Comparison of ENCODE assay signal across 8 cellular contexts in the genomic region with DNA sequence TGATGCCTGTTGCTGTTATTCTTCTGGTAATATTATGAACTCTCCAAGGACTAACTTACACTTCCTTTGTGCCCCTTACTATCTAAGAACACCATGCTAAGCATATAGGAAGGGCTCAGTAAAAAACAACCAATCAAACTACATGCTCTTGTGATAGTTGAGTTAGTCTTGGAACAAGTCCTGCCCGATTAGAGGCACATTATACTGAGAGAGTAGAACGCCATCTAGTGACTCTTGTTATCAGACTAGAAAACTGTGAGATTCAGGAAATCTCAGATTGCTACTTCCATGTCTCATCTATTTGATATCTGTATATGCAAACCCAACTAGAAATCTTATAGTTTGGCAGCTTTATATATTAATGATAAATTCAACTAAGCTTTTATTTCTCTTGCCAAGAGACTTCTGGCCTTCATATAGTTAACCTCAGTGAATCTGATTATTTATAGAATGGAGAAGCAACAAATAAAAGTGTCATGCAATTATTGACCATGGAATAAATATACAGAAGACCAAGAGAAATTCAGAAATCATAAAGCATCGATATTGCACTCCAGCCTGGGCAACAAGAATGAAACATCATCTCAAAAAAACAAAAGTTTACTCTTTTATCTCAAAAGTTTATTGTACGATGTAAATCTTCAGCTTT. TPM values are rescaled to one million over a fixed set of nuclear protein-coding genes. Genes with fewer than 3 reads are reported as not detected.
DNase-seq lines count a peak whose midpoint lies in the region; ATAC-seq and TF ChIP-seq lines count a peak whose summit lies in the region.

No MANE protein-coding gene starts in this region.

- ATAC-seq in GM19351 (IDR thresholded peaks at IDR 0.05; ENCODE audit: unreplicated experiment) (no peak), GM21786 (IDR thresholded peaks at IDR 0.05; ENCODE audit: unreplicated experiment) (no peak)

- no peaks in the 10 kb centered on the region for H3K79me2 ChIP-seq in OCI-LY3 (ENCODE audit: low read length)

- WGBS in liver, result 22% methylated on average over 4 of the region's 4 CpGs

- H3K9me3 ChIP-seq in OCI-LY3 (ENCODE audit: insufficient read depth, low read length) (no peaks in the 10 kb centered on the region), liver (ENCODE audit: control insufficient read depth in 4 of 4, low read length in 3 of 4) (no peaks in the 10 kb centered on the region)

- H3K36me3 ChIP-seq in OCI-LY3 (replicated peaks; ENCODE audit: low read depth, low read length) (no peaks in the 10 kb centered on the region), liver (ENCODE audit: control insufficient read depth in 4 of 4, insufficient read depth in 3 of 4, low read depth in 1 of 4, low read length in 3 of 4) (no peaks in the 10 kb centered on the region)

- peak overlapping the region; percentile 53 for H3K4me3 ChIP-seq in OCI-LY3 (ENCODE audit: low read length)
- no peak overlapping the region for H3K4me3 ChIP-seq in liver (ENCODE audit: low read depth in 1 of 3, low read length in 3 of 3)

- H3K4me2 ChIP-seq in OCI-LY3 (ENCODE audit: low read length), result peak overlapping the region; percentile 61

- H3K27me3 ChIP-seq in OCI-LY3 (ENCODE audit: low read depth, low read length) (peaks cover 3% of the 10 kb centered on the region; the same call in 1 of the 2 replicates), liver (ENCODE audit: control insufficient read depth in 4 of 4, insufficient read depth in 4 of 4, low read length in 3 of 4) (no peaks in the 10 kb centered on the region)

- H3K9ac ChIP-seq in OCI-LY3 (ENCODE audit: low read length) (peak overlapping the region; percentile 19; the same call in 1 of the 2 replicates), liver (ENCODE audit: low read depth in 1 of 2, low read length in 2 of 2) (no peak overlapping the region)

- peak; percentile 92 to 95 for TF ChIP-seq RAD21 in liver (IDR thresholded peaks at IDR 0.05)

- H3K4me1 ChIP-seq in OCI-LY3 (ENCODE audit: low read length), result no peaks in the 10 kb centered on the region; the same call in 1 of the 2 replicates
- no peaks in the 10 kb centered on the region for H3K4me1 ChIP-seq in liver (ENCODE audit: control insufficient read depth in 4 of 4, insufficient read depth in 4 of 4, low read length in 3 of 4)

- peak overlapping the region; percentile 26; the same call in 1 of the 2 replicates for H2AFZ ChIP-seq in OCI-LY3 (ENCODE audit: low read depth, low read length)

- H3K27ac ChIP-seq in OCI-LY3 (ENCODE audit: low read length) (no peak overlapping the region), liver (ENCODE audit: low read depth in 1 of 2, low read length in 2 of 2) (no peak overlapping the region)

- DNase-seq in Daoy (ENCODE audit: low read depth) (peak; percentile 60), LHCN-M2 (ENCODE audit: low read depth) (peak; percentile 65), cerebellum (ENCODE audit: low spot score) (peak; percentile 79)
- DNase-seq in effector CD8-positive, alpha-beta T cell (lab: John Stamatoyannopoulos, UW), result no peak

- no peaks in the 10 kb centered on the region for H4K20me1 ChIP-seq in OCI-LY3 (ENCODE audit: insufficient read depth, low read length)

- TF ChIP-seq CTCF in OCI-LY3 (IDR thresholded peaks at IDR 0.05; ENCODE audit: low read depth, low read length) (peak; percentile 73), liver (IDR thresholded peaks at IDR 0.05; ENCODE audit: low read depth, low read length, missing input control) (peak; percentile 54)

TF ChIP-seq in liver, 16 proteins besides CTCF, POLR2A, EP300 and RAD21:
- TF ChIP-seq HNF4A (conservative IDR thresholded peaks at IDR 0.05) (no peak), FOXA2 (IDR thresholded peaks at IDR 0.05) (no peak), GABPA (IDR thresholded peaks at IDR 0.05 in 1 of 2, conservative IDR thresholded peaks at IDR 0.05 in 1 of 2) (no peak), FOXA1 (IDR thresholded peaks at IDR 0.05) (no peak), TAF1 (conservative IDR thresholded peaks at IDR 0.05) (no peak), HNF4G (IDR thresholded peaks at IDR 0.05) (no peak), YY1 (IDR thresholded peaks at IDR 0.05) (no peak), SP1 (IDR thresholded peaks at IDR 0.05) (no peak), EGR1 (IDR thresholded peaks at IDR 0.05; ENCODE audit: low read depth in 2 of 2) (no peak), JUND (IDR thresholded peaks at IDR 0.05) (no peak), RXRA (IDR thresholded peaks at IDR 0.05) (no peak)
- TF ChIP-seq, protein P1, sequence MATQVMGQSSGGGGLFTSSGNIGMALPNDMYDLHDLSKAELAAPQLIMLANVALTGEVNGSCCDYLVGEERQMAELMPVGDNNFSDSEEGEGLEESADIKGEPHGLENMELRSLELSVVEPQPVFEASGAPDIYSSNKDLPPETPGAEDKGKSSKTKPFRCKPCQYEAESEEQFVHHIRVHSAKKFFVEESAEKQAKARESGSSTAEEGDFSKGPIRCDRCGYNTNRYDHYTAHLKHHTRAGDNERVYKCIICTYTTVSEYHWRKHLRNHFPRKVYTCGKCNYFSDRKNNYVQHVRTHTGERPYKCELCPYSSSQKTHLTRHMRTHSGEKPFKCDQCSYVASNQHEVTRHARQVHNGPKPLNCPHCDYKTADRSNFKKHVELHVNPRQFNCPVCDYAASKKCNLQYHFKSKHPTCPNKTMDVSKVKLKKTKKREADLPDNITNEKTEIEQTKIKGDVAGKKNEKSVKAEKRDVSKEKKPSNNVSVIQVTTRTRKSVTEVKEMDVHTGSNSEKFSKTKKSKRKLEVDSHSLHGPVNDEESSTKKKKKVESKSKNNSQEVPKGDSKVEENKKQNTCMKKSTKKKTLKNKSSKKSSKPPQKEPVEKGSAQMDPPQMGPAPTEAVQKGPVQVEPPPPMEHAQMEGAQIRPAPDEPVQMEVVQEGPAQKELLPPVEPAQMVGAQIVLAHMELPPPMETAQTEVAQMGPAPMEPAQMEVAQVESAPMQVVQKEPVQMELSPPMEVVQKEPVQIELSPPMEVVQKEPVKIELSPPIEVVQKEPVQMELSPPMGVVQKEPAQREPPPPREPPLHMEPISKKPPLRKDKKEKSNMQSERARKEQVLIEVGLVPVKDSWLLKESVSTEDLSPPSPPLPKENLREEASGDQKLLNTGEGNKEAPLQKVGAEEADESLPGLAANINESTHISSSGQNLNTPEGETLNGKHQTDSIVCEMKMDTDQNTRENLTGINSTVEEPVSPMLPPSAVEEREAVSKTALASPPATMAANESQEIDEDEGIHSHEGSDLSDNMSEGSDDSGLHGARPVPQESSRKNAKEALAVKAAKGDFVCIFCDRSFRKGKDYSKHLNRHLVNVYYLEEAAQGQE (IDR thresholded peaks at IDR 0.05), result no peak
- TF ChIP-seq, protein P2, sequence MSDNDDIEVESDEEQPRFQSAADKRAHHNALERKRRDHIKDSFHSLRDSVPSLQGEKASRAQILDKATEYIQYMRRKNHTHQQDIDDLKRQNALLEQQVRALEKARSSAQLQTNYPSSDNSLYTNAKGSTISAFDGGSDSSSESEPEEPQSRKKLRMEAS (IDR thresholded peaks at IDR 0.05), result no peak
- TF ChIP-seq, protein P3, sequence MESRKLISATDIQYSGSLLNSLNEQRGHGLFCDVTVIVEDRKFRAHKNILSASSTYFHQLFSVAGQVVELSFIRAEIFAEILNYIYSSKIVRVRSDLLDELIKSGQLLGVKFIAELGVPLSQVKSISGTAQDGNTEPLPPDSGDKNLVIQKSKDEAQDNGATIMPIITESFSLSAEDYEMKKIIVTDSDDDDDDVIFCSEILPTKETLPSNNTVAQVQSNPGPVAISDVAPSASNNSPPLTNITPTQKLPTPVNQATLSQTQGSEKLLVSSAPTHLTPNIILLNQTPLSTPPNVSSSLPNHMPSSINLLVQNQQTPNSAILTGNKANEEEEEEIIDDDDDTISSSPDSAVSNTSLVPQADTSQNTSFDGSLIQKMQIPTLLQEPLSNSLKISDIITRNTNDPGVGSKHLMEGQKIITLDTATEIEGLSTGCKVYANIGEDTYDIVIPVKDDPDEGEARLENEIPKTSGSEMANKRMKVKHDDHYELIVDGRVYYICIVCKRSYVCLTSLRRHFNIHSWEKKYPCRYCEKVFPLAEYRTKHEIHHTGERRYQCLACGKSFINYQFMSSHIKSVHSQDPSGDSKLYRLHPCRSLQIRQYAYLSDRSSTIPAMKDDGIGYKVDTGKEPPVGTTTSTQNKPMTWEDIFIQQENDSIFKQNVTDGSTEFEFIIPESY (IDR thresholded peaks at IDR 0.05), result no peak

RNA-seq across cellular contexts. Expression of a gene that starts 7.8 kb away (rescaled TPM):
- 32.9 and 41.0 TPM in 2 replicates for total RNA-seq in Daoy (2014; rRNA removed; shearing (Covaris generic))
- total RNA-seq in LHCN-M2 (2014; rRNA removed) (46.2 and 55.3 TPM in 2 replicates), cerebellum (71.2 TPM), liver (10 to 100 TPM; 20.3 to 42.8 TPM)
- 52.3 TPM for polyA plus RNA-seq in LHCN-M2 (2012)
- polyA plus RNA-seq in liver, result 10 to 100 TPM; 18.4 to 66.0 TPM
